Comparison of ENCODE assay signal across 13 cellular contexts in genomic region chr4:148692242-148692641, GRCh38.
DNase-seq lines count a peak whose midpoint lies in the region; ATAC-seq and TF ChIP-seq lines count a peak whose summit lies in the region.
"Had no signal": no experiment of that assay in that cellular context is flagged by ENCODE, and none has a peak within 500 bp of the region (broad histone marks: within the 10 kb centered on the region; RNA-seq: fewer than 3 reads in every experiment).

No MANE protein-coding gene starts in this region.

- H3K4me3 ChIP-seq in LNCaP clone FGC (ENCODE audit: low read depth, low read length) = no peak overlapping the region
- H3K4me3 ChIP-seq in neural cell (ENCODE audit: low read length) = peak overlapping the region; percentile 3
- no peak overlapping the region for H3K4me3 ChIP-seq in uterus
- H3K4me3 ChIP-seq: A549, GM23248 had no signal

- H3K4me2 ChIP-seq in neural cell (ENCODE audit: low read length) = no peak overlapping the region
- H3K4me2 ChIP-seq: A549 had no signal

- no peak overlapping the region for H2AFZ ChIP-seq in neural cell (ENCODE audit: low read depth, low read length)
- H2AFZ ChIP-seq: GM23248 had no signal

- H3K9ac ChIP-seq in neural cell (ENCODE audit: low read length) = no peak overlapping the region
- H3K9ac ChIP-seq: GM23248 had no signal

- no peaks in the 10 kb centered on the region for H3F3A ChIP-seq in neural cell (ENCODE audit: insufficient read depth, low read length, poor library complexity, severe bottlenecking)

- no peaks in the 10 kb centered on the region for H4K20me1 ChIP-seq in neural cell (ENCODE audit: insufficient read depth)

- H3K27ac ChIP-seq in neural cell (ENCODE audit: low read length) (peak overlapping the region; percentile 48), uterus (no peak overlapping the region)
- H3K27ac ChIP-seq: A549, GM23248 had no signal

- ATAC-seq in left colon = peak; percentile 71
- ATAC-seq in HG03354 (IDR thresholded peaks at IDR 0.05; ENCODE audit: poor library complexity, severe bottlenecking, unreplicated experiment) = no peak
- ATAC-seq: A549 had no signal

- H3K36me3 ChIP-seq in neural cell (ENCODE audit: insufficient read depth, low read length) (no peaks in the 10 kb centered on the region), uterus (no peaks in the 10 kb centered on the region)

- TF ChIP-seq RAD21 in neural cell (conservative IDR thresholded peaks at IDR 0.05) = no peak

- TF ChIP-seq EP300 in neural cell (conservative IDR thresholded peaks at IDR 0.05; ENCODE audit: poor library complexity, severe bottlenecking) = no peak

- intact Hi-C loops in left colon (cut with DNase I, micrococcal nuclease) = no loop called here
- intact Hi-C loops in posterior vena cava (cut with DNase I) = no loop called here
- intact Hi-C loops in uterus (cut with DNase I; ENCODE audit: low total_unique reads) = no loop called here

- TF ChIP-seq CTCF in LNCaP clone FGC (IDR thresholded peaks at IDR 0.05; ENCODE audit: control insufficient read depth, extremely low read depth, insufficient read depth) (no peak), neural cell (IDR thresholded peaks at IDR 0.05; ENCODE audit: poor library complexity, severe bottlenecking) (no peak), uterus (IDR thresholded peaks at IDR 0.05) (no peak)

- H3K27me3 ChIP-seq in neural cell (ENCODE audit: insufficient read depth, low read depth, low read length) (no peaks in the 10 kb centered on the region), uterus (no peaks in the 10 kb centered on the region)

- no peak for TF ChIP-seq POLR2A in uterus (IDR thresholded peaks at IDR 0.05)

- no peaks in the 10 kb centered on the region for H3K4me1 ChIP-seq in uterus
- H3K4me1 ChIP-seq: A549 had no signal

- H3K9me2 ChIP-seq in neural cell (ENCODE audit: insufficient read depth, low read length) = no peaks in the 10 kb centered on the region

- peak; percentile 98 for DNase-seq in LNCaP clone FGC (ENCODE audit: low read depth)
- peak; percentile 47 to 78 for DNase-seq in left colon
- no peak for DNase-seq in posterior vena cava (ENCODE audit: low spot score)
- DNase-seq in uterus = no peak
- DNase-seq in NCI-H526 treated with DMSO at 0.1 percent for 48 hours (lab: John Stamatoyannopoulos, UW) = no peak
- DNase-seq: DMS53, GF-D8, GM23248, H7, IMR-90 had no signal

- H3K9me3 ChIP-seq in neural cell (ENCODE audit: low read length) = no peaks in the 10 kb centered on the region
- no peaks in the 10 kb centered on the region for H3K9me3 ChIP-seq in uterus
- H3K9me3 ChIP-seq: A549 had no signal

- H3K79me2 ChIP-seq in neural cell (replicated peaks; ENCODE audit: insufficient read depth, low read length) = no peaks in the 10 kb centered on the region

TF ChIP-seq in neural cell, 6 proteins besides CTCF, POLR2A, EP300 and RAD21:
- TF ChIP-seq EZH2 (IDR thresholded peaks at IDR 0.05; ENCODE audit: borderline replicate concordance, insufficient read depth, low read length, poor library complexity, severe bottlenecking) (no peak), POLR2AphosphoS5 (IDR thresholded peaks at IDR 0.05) (no peak), TAF1 (IDR thresholded peaks at IDR 0.05; ENCODE audit: low read depth) (no peak), SMC3 (conservative IDR thresholded peaks at IDR 0.05; ENCODE audit: poor library complexity) (no peak), REST (IDR thresholded peaks at IDR 0.05; ENCODE audit: borderline replicate concordance) (no peak), MXI1 (conservative IDR thresholded peaks at IDR 0.05; ENCODE audit: poor library complexity, severe bottlenecking) (no peak)

Comparison
In these comparisons a context has a peak if more than half of its experiments do, and no peak if none do; other contexts are left out.
1. DNase-seq: peak in LNCaP clone FGC (single experiment) and left colon (2 of 2); none in posterior vena cava (single experiment), uterus (0 of 2) and NCI-H526 treated with DMSO at 0.1 percent for 48 hours (single experiment).